In the genomic region with DNA sequence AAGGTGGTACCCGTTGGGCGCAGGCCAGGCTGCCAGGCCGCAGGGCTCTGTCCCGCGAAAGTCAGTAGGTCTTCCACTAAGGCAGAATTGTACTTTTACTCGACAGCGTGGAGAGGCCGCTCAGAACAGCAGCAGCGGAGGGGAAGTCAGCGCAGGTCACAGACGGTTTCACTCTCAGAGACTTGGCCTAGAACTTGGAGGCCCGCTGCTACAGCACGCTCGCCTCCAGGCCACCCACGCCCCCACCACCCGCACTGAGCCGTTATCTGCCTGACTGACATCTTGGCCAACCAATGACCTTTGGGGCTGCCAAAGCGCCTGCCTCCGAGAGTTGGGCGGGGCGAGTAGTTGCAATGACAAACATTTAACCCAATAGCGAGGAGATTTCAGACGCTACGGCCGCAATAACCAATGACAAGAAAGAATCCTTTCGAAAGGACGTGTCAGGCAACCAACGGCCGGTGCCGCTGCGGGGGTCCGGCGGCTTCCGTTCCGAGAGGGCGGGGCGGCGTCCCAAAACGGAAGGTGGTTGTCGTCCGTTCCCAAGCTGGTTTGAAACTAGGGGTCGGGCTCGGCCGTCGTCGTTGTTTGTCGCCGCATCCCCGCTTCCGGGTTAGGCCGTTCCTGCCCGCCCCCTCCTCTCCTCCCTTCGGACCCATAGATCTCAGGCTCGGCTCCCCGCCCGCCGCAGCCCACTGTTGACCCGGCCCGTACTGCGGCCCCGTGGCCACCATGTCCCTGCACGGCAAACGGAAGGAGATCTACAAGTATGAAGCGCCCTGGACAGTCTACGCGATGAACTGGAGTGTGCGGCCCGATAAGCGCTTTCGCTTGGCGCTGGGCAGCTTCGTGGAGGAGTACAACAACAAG, we compare ENCODE assay signal across 8 cellular contexts. TPM values are rescaled to one million over a fixed set of nuclear protein-coding genes. Genes with fewer than 3 reads are reported as not detected.
DNase-seq lines count a peak whose midpoint lies in the region; ATAC-seq and TF ChIP-seq lines count a peak whose summit lies in the region.

A gene with protein sequence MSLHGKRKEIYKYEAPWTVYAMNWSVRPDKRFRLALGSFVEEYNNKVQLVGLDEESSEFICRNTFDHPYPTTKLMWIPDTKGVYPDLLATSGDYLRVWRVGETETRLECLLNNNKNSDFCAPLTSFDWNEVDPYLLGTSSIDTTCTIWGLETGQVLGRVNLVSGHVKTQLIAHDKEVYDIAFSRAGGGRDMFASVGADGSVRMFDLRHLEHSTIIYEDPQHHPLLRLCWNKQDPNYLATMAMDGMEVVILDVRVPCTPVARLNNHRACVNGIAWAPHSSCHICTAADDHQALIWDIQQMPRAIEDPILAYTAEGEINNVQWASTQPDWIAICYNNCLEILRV (plus strand): TSS at position 532 of the 870 bp plus-strand sequence. CDS start 201 bp downstream, at position 733.

- no peaks in the 10 kb centered on the region for H3K36me3 ChIP-seq in right lobe of liver

- peaks cover 16% of the 10 kb centered on the region for H3K36me3 Mint-ChIP-seq in activated CD4-positive, alpha-beta memory T cell treated with anti-CD3 and anti-CD28 coated beads for 36 hours

- CTCF ChIA-PET in activated CD4-positive, alpha-beta memory T cell treated with anti-CD3 and anti-CD28 coated beads for 36 hours (lab: Charles Lee), result interaction anchor here (2.1 to 5.2 kb wide), 3 partner anchors 62 to 125 kb away, joined by 5 to 33 read pairs (median 8); no protein-coding TSS in a partner anchor

- WGBS in right lobe of liver (ENCODE audit: insufficient coverage, low coverage, low lambda C conversion rate, missing lambda C conversion rate), result 0% methylated on average over 31 of the region's 72 CpGs

- POLR2A ChIA-PET in activated CD4-positive, alpha-beta memory T cell treated with anti-CD3 and anti-CD28 coated beads for 36 hours (lab: Charles Lee), result interaction anchor here (0.5 to 2.9 kb wide), 12 partner anchors 25 to 150 kb away, joined by 3 to 14 read pairs (median 4); a partner anchor contains a TSS

- intact Hi-C loops in activated CD4-positive, alpha-beta memory T cell treated with anti-CD3 and anti-CD28 coated beads for 36 hours (cut with micrococcal nuclease), result loop anchor here (1.0 to 5.0 kb wide), 8 partner anchors 33 to 897 kb away; a partner anchor contains a TSS
- intact Hi-C loops in dorsolateral prefrontal cortex (cut with DNase I), result loop anchor here (2.0 to 10.0 kb wide), 5 partner anchors 52 to 275 kb away; a partner anchor contains a TSS
- intact Hi-C loops in right lobe of liver (cut with DNase I), result no loop called here

- ATAC-seq in GM19438 (IDR thresholded peaks at IDR 0.05; ENCODE audit: low read depth, unreplicated experiment) (peak; percentile 94), HG03575 (IDR thresholded peaks at IDR 0.05; ENCODE audit: extremely low read depth, insufficient number of reproducible peaks, low FRiP score, unreplicated experiment) (peak; percentile 88), right lobe of liver (peak; percentile 96 to 98 (median 96))

- no peaks in the 10 kb centered on the region for H3K9me3 ChIP-seq in right lobe of liver

- H3K27me3 Mint-ChIP-seq in activated CD4-positive, alpha-beta memory T cell treated with anti-CD3 and anti-CD28 coated beads for 36 hours, result no peaks in the 10 kb centered on the region

- peaks cover 32% of the 10 kb centered on the region for H3K4me1 Mint-ChIP-seq in activated CD4-positive, alpha-beta memory T cell treated with anti-CD3 and anti-CD28 coated beads for 36 hours (ENCODE audit: low read depth)

- H3K9me3 Mint-ChIP-seq in activated CD4-positive, alpha-beta memory T cell treated with anti-CD3 and anti-CD28 coated beads for 36 hours, result no peaks in the 10 kb centered on the region

- peak; percentile 100 for DNase-seq in CD1c-positive myeloid dendritic cell (ENCODE audit: extremely low spot score)
- DNase-seq in NCI-H82 treated with DMSO at 0.1 percent for 48 hours (lab: John Stamatoyannopoulos, UW; ENCODE audit: unreplicated experiment), result peak; percentile 100
- DNase-seq in activated CD4-positive, alpha-beta memory T cell treated with anti-CD3 and anti-CD28 coated beads for 36 hours, result peak; percentile 100
- peak; percentile 98 to 100 (median 100) for DNase-seq in dorsolateral prefrontal cortex
- peak; percentile 99 to 100 (median 99) for DNase-seq in right lobe of liver
- DNase-seq in stimulated activated CD4-positive, alpha-beta T cell treated with anti-CD3 and anti-CD28 coated beads, Interleukin-4, amount 100 ng/mL, for 4 hours, result peak; percentile 98 to 100

- H3K27ac ChIP-seq in dorsolateral prefrontal cortex (peak within 1 kb of the TSS; percentile 63 to 96 (median 91)), right lobe of liver (peak within 1 kb of the TSS; percentile 86 to 91 (median 90))

- peak within 1 kb of the TSS; percentile 85 for H3K4me3 Mint-ChIP-seq in activated CD4-positive, alpha-beta memory T cell treated with anti-CD3 and anti-CD28 coated beads for 36 hours

- H3K4me3 ChIP-seq in dorsolateral prefrontal cortex, result peak within 1 kb of the TSS; percentile 62 to 100 (median 97)
- peak within 1 kb of the TSS; percentile 68 to 99 (median 96) for H3K4me3 ChIP-seq in right lobe of liver

- H3K4me1 ChIP-seq in right lobe of liver, result peaks cover 0 to 25% (median 3%) of the 10 kb centered on the region in 4 donors

- H3K27ac Mint-ChIP-seq in activated CD4-positive, alpha-beta memory T cell treated with anti-CD3 and anti-CD28 coated beads for 36 hours, result peak within 1 kb of the TSS; percentile 96

- TF ChIP-seq POLR2A in right lobe of liver (IDR thresholded peaks at IDR 0.05), result peak; percentile 49

- H3K27me3 ChIP-seq in dorsolateral prefrontal cortex, result no peaks in the 10 kb centered on the region
- no peaks in the 10 kb centered on the region for H3K27me3 ChIP-seq in right lobe of liver

- TF ChIP-seq CTCF in dorsolateral prefrontal cortex (IDR thresholded peaks at IDR 0.05 in 54 of 56, conservative IDR thresholded peaks at IDR 0.05 in 2 of 56; ENCODE audit: low read depth in 1 of 56, partially characterized antibody in 56 of 56), result peak in 20 of 56 donors; percentile 9 to 47 (median 26)
- TF ChIP-seq CTCF in right lobe of liver (IDR thresholded peaks at IDR 0.05), result no peak

RNA-seq across cellular contexts. Expression of the gene that starts here (rescaled TPM):
- 100 to 1,000 TPM; 118 to 119 TPM for total RNA-seq in activated CD4-positive, alpha-beta memory T cell treated with anti-CD3 and anti-CD28 coated beads for 36 hours
- 10 to 100 TPM; 51.7 to 77.3 (median 64.0) TPM for total RNA-seq in dorsolateral prefrontal cortex
- total RNA-seq in right lobe of liver, result 10 to 100 TPM; 14.9 to 31.0 (median 26.7) TPM

Comparison
In these comparisons a context has a peak if more than half of its experiments do, and no peak if none do; other contexts are left out.
1. Peak in every context shown above with its lines: DNase-seq, ATAC-seq, H3K4me3 ChIP-seq and H3K27ac ChIP-seq.
2. intact Hi-C loops: an anchor here in activated CD4-positive, alpha-beta memory T cell treated with anti-CD3 and anti-CD28 coated beads for 36 hours (1.0 to 5.0 kb wide) and dorsolateral prefrontal cortex (2.0 to 10.0 kb wide); none called in right lobe of liver.